ENCODE assay signal across 18 cellular contexts in genomic region chr1:167137285-167138192, GRCh38. TPM values are rescaled to one million over a fixed set of nuclear protein-coding genes. Genes with fewer than 3 reads are reported as not detected.
DNase-seq lines count a peak whose midpoint lies in the region; ATAC-seq and TF ChIP-seq lines count a peak whose summit lies in the region.
"Had no signal": no experiment of that assay in that cellular context is flagged by ENCODE, and none has a peak within 500 bp of the region (broad histone marks: within the 10 kb centered on the region; RNA-seq: fewer than 3 reads in every experiment).

No MANE protein-coding gene starts in this region.

- H3K4me1 ChIP-seq in HUES64 (ENCODE audit: insufficient read depth, low read length): peaks cover 48% of the 10 kb centered on the region
- peaks cover 0 to 3% (median 1%) of the 10 kb centered on the region in 4 donors for H3K4me1 ChIP-seq in esophagus muscularis mucosa
- H3K4me1 ChIP-seq: parathyroid adenoma had no signal

- no peaks in the 10 kb centered on the region for H3K36me3 ChIP-seq in HUES64 (ENCODE audit: insufficient read depth, low read length)
- no peaks in the 10 kb centered on the region for H3K36me3 ChIP-seq in esophagus muscularis mucosa

- TF ChIP-seq POLR2A in esophagus muscularis mucosa (IDR thresholded peaks at IDR 0.05; ENCODE audit: low read depth) (no peak), erythroblast (IDR thresholded peaks at IDR 0.05; ENCODE audit: low read length) (no peak)

- H3K27ac ChIP-seq in HUES64 (ENCODE audit: low read depth, low read length) (peak overlapping the region; percentile 31; the same call in 1 of the 2 replicates), esophagus muscularis mucosa (replicated peaks in 1 of 4) (no peak overlapping the region)
- H3K27ac ChIP-seq: parathyroid adenoma had no signal

- 71% methylated on average over 6 of the region's 6 CpGs for WGBS in HUES64
- 19% methylated on average over 6 of the region's 6 CpGs for WGBS in esophagus muscularis mucosa

- H3K27me3 ChIP-seq in HUES64 (ENCODE audit: insufficient read depth, low read length) (no peaks in the 10 kb centered on the region), esophagus muscularis mucosa (no peaks in the 10 kb centered on the region)

- intact Hi-C loops in esophagus muscularis mucosa (cut with DNase I): no loop called here

- H3K9me3 ChIP-seq in HUES64 (ENCODE audit: insufficient read depth, low read depth, low read length) (no peaks in the 10 kb centered on the region), esophagus muscularis mucosa (no peaks in the 10 kb centered on the region)

- peak; percentile 34 for DNase-seq in NCI-H524 treated with DMSO at 0.1 percent for 48 hours (lab: John Stamatoyannopoulos, UW)
- peak; percentile 77 for DNase-seq in esophagus muscularis mucosa (ENCODE audit: extremely low spot score)
- DNase-seq in retina: peak; percentile 65
- DNase-seq in erythroblast (lab: John Stamatoyannopoulos, UW): no peak
- DNase-seq in effector CD8-positive, alpha-beta T cell (lab: John Stamatoyannopoulos, UW): no peak
- DNase-seq: activated CD4-positive, alpha-beta T cell treated with anti-CD3 and anti-CD28 coated beads, Interleukin-2, amount 10 ng/mL, durations not matched to agents 24 days and 14 days; activated naive CD8-positive, alpha-beta T cell treated with anti-CD3 and anti-CD28 coated beads, Interleukin-2, amount 50 U/mL, for 24 hours; activated T-cell treated with anti-CD3 and anti-CD28 coated beads, Interleukin-2, amount 50 U/mL, for 4 hours; NCI-H2107; stimulated activated naive CD8-positive, alpha-beta T cell treated with anti-CD3 and anti-CD28 coated beads, Interleukin-15, amount 100 ng/mL, for 72 hours; T1000 had no signal

- no peak for ATAC-seq in HG02623 (IDR thresholded peaks at IDR 0.05; ENCODE audit: unreplicated experiment)
- ATAC-seq: activated naive CD8-positive, alpha-beta T cell treated with anti-CD3 and anti-CD28 coated beads, Interleukin-2, amount 50 U/mL, for 24 hours; activated T-cell treated with anti-CD3 and anti-CD28 coated beads, Interleukin-2, amount 50 U/mL, for 4 hours; HCT116; stimulated activated naive CD8-positive, alpha-beta T cell treated with anti-CD3 and anti-CD28 coated beads, Interleukin-15, amount 100 ng/mL, for 72 hours had no signal

- TF ChIP-seq EP300 in esophagus muscularis mucosa (IDR thresholded peaks at IDR 0.05): no peak

- H3K9ac ChIP-seq in HUES64 (ENCODE audit: low read depth, low read length): no peak overlapping the region; the same call in 1 of the 2 replicates
- H3K9ac ChIP-seq: parathyroid adenoma had no signal

- no peak overlapping the region for H3K4me3 ChIP-seq in HUES64 (ENCODE audit: low read length)
- no peak overlapping the region for H3K4me3 ChIP-seq in esophagus muscularis mucosa

- TF ChIP-seq CTCF in esophagus muscularis mucosa (IDR thresholded peaks at IDR 0.05): no peak

RNA-seq across cellular contexts. Expression of gene STYXL2, which starts 43.7 kb away (rescaled TPM):
- 0.50 TPM for polyA plus RNA-seq in HUES64 (2013, experiment 1 of 2)
- polyA plus RNA-seq in HUES64 (2013, experiment 2 of 2): 0.32 TPM
- under 1 TPM in 2 of 4 donors, not detected in 2; 0.32 to 0.46 TPM for total RNA-seq in esophagus muscularis mucosa
- total RNA-seq: activated CD4-positive, alpha-beta T cell treated with anti-CD3 and anti-CD28 coated beads, Interleukin-2, amount 10 ng/mL, durations not matched to agents 24 days and 14 days; activated T-cell treated with anti-CD3 and anti-CD28 coated beads, Interleukin-2, amount 50 U/mL, for 4 hours; endothelial cell of umbilical vein; mononuclear cell had no signal
- polyA plus RNA-seq: CD14-positive monocyte, endothelial cell of umbilical vein had no signal

RNA-seq across cellular contexts. Expression of gene GPA33, which starts 47.4 kb away (rescaled TPM):
- 0.20 TPM for polyA plus RNA-seq in HUES64 (2013, experiment 1 of 2)
- 0.13 TPM for polyA plus RNA-seq in HUES64 (2013, experiment 2 of 2)
- under 1 TPM in 1 of 4 donors, not detected in 3; 0.57 TPM for total RNA-seq in esophagus muscularis mucosa
- total RNA-seq: activated CD4-positive, alpha-beta T cell treated with anti-CD3 and anti-CD28 coated beads, Interleukin-2, amount 10 ng/mL, durations not matched to agents 24 days and 14 days; endothelial cell of umbilical vein had no signal
- polyA plus RNA-seq: endothelial cell of umbilical vein had no signal

Comparison
In these comparisons a context has a peak if more than half of its experiments do, and no peak if none do; other contexts are left out.
1. DNase-seq: peak in NCI-H524 treated with DMSO at 0.1 percent for 48 hours (single experiment), esophagus muscularis mucosa (single experiment) and retina (single experiment); none in erythroblast (0 of 2) and effector CD8-positive, alpha-beta T cell (single experiment).